ENCODE assay signal across 1 cellular context in the genomic region with DNA sequence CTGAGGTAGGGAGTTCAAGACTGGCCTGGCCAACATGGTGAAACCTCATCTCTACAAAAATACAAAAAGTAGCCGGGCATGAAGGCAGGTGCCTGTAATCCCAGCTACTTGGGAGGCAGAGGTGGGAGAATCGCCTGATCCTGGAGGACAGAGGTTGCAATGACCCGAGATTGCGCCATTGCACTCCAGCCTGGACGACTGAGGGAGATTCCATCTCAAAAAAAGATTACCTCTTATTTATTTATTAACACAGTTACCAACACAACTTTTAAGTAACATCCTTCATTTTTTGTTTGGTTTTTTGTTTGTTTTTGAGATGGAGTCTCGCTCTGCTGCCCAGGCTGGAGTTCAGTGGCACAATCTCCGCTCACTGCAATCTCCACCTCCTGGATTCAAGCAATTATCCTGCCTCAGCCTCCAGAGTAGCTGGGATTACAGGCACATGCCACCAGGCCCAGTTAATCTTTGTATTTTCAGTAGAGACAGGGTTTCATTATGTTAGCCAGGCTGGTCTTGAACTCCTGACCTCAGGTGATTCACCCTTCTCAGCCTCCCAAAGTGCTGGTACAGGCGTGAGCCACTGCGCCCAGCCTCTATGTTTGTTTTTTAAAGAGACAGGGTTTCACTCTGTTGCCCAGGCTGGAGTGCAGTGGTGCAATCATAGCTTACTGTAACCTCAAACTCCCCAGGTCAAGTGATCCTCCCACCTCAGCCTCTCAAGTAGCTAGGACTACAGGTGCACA.
TF ChIP-seq lines count a peak whose summit lies in the region.
"Not testable (repeated sequence)": the region's sequence is repeated elsewhere in the genome, so short reads cannot be mapped to it uniquely, and the experiment has no call there.

No MANE protein-coding gene starts in this region.

TF ChIP-seq in K562, 482 proteins besides CTCF, POLR2A, EP300 and RAD21:
- TF ChIP-seq CEBPB (tag; IDR thresholded peaks at IDR 0.05) (peak; percentile 39; the same call in 1 of the 2 replicates), CEBPG (tag; conservative IDR thresholded peaks at IDR 0.05 in 1 of 2, IDR thresholded peaks at IDR 0.05 in 1 of 2) (0 out of 4 replicates have a peak, but pooled peaks of 1 of the 2 experiments have one; percentile 21)
- not testable (repeated sequence) for TF ChIP-seq CEBPG (CRISPR knock-in tag; IDR thresholded peaks at IDR 0.05)
